Comparison of ENCODE assay signal across 16 cellular contexts in the genomic region with DNA sequence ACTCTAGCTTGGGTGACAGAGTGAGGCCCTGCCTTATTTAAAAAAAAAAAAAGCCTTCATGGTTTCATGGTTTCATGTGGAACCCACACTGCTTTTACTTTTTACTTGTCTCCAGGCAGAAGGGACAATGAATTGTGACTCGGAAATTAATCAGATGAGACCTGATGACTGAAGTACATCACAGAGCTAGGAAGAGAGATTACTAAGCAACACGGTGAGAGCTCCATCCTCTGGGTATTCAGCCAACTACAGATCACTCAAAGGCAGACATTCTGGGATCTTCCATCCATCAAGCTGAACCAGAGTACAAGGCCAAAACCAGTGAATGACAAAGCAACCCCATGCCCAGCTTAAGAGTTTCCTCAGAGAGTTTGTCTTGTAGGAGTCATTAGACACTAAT.
DNase-seq lines count a peak whose midpoint lies in the region; ATAC-seq, FAIRE-seq and TF ChIP-seq lines count a peak whose summit lies in the region.
"Had no signal": no experiment of that assay in that cellular context is flagged by ENCODE, and none has a peak within 500 bp of the region (broad histone marks: within the 10 kb centered on the region; RNA-seq: fewer than 3 reads in every experiment).

No MANE protein-coding gene starts in this region.

- TF ChIP-seq CTCF in brain microvascular endothelial cell (IDR thresholded peaks at IDR 0.05; ENCODE audit: low read depth, low read length, missing control alignments) (peak; percentile 38), HepG2 (CRISPR knock-in tag; IDR thresholded peaks at IDR 0.05) (0 out of 2 replicates have a peak, but pooled peaks have one; percentile 4)

- no peak for FAIRE-seq in HepG2 (lab: Jason Lieb, UNC)

- H3K36me3 ChIP-seq in brain microvascular endothelial cell (replicated peaks): no peaks in the 10 kb centered on the region
- H3K36me3 ChIP-seq in HepG2 (replicated peaks in 1 of 2; ENCODE audit: control insufficient read depth in 1 of 2, insufficient read depth in 2 of 2, low read length in 2 of 2): no peaks in the 10 kb centered on the region
- H3K36me3 ChIP-seq: lower lobe of right lung had no signal

- no peaks in the 10 kb centered on the region for H3K79me2 ChIP-seq in HepG2 (ENCODE audit: insufficient read depth, low read length)

- no peak overlapping the region for H3K9ac ChIP-seq in HepG2 (ENCODE audit: insufficient read depth, low read depth, low read length)

- no peak for TF ChIP-seq POLR2A in HepG2 (IDR thresholded peaks at IDR 0.05; ENCODE audit: insufficient read depth in 1 of 2, low read depth in 2 of 2, low read length in 2 of 2)

- H3K4me2 ChIP-seq in HepG2 (ENCODE audit: low read depth, low read length): no peak overlapping the region

- H4K20me1 ChIP-seq in HepG2 (ENCODE audit: insufficient read depth, low read length): no peaks in the 10 kb centered on the region

- intact Hi-C loops in HepG2 (cut with micrococcal nuclease; ENCODE audit: unreplicated experiment): no loop called here

- ATAC-seq in HepG2: no peak
- no peak for ATAC-seq in GM21381 (IDR thresholded peaks at IDR 0.05; ENCODE audit: unreplicated experiment)
- ATAC-seq: lower lobe of right lung had no signal

- H2AFZ ChIP-seq in HepG2 (ENCODE audit: low read length): no peak overlapping the region

- no peak overlapping the region for H3K27ac ChIP-seq in brain microvascular endothelial cell
- H3K27ac ChIP-seq in HepG2 (ENCODE audit: extremely low read length, insufficient read depth, low read length): no peak overlapping the region
- no peak overlapping the region for H3K27ac ChIP-seq in caudate nucleus (ENCODE audit: low read depth, low read length)
- H3K27ac ChIP-seq: lower lobe of right lung had no signal

- in situ Hi-C loops in Caki2 (cut with HindIII; ENCODE audit: low pct_unique_long_range_greater_than_20kb, low sequenced_read_pairs) (no loop called here), brain microvascular endothelial cell (cut with HindIII; ENCODE audit: low pct_ligation_motif_present, low sequenced_read_pairs) (no loop called here), HepG2 (cut with HindIII; ENCODE audit: extremely low pct_ligation_motif_present, low pct_unique_long_range_greater_than_20kb) (no loop called here)

- CTCF ChIA-PET in HepG2 (lab: Yijun Ruan, JAX; ENCODE audit: low intra/inter-chr PET ratio, low total read pairs): no interaction called here

- TF ChIP-seq RAD21 in Ishikawa (IDR thresholded peaks at IDR 0.05; ENCODE audit: low read depth): peak; percentile 26; the same call in 1 of the 2 replicates
- TF ChIP-seq RAD21 in HepG2 (CRISPR knock-in tag; IDR thresholded peaks at IDR 0.05): no peak

- 0% methylated on average over 2 of the region's 2 CpGs for WGBS in HepG2 (ENCODE audit: low lambda C conversion rate)

- BruUV-seq in HepG2 (replicated peaks; lab: Mats Ljungman, UMichigan): no TSS peak

- POLR2A ChIA-PET in HepG2 (lab: Yijun Ruan, JAX): no interaction called here

- H3K4me3 ChIP-seq in brain microvascular endothelial cell (ENCODE audit: low read depth, low read length) (no peak overlapping the region), HepG2 (replicated peaks in 1 of 3; ENCODE audit: insufficient read depth in 1 of 3, low read depth in 2 of 3, low read length in 3 of 3) (no peak overlapping the region)
- H3K4me3 ChIP-seq: lower lobe of right lung had no signal

- no peaks in the 10 kb centered on the region for H3K27me3 ChIP-seq in brain microvascular endothelial cell (replicated peaks)
- no peaks in the 10 kb centered on the region for H3K27me3 ChIP-seq in HepG2 (ENCODE audit: control insufficient read depth in 1 of 2, insufficient read depth in 2 of 2, low read length in 2 of 2)

- DNase-seq in Caki2 (ENCODE audit: low read depth) (peak; percentile 33), brain microvascular endothelial cell (no peak), HepG2 (ENCODE audit: low spot score) (no peak), DMS 273 (lab: John Stamatoyannopoulos, UW; ENCODE audit: unreplicated experiment) (no peak), caudate nucleus (lab: John Stamatoyannopoulos, UW) (no peak)
- DNase-seq: activated CD4-positive, CD25-positive, alpha-beta regulatory T cell treated with anti-CD3 and anti-CD28 coated beads, Interleukin-2, amount 50 U/mL, for 72 hours; activated CD8-positive, alpha-beta memory T cell treated with anti-CD3 and anti-CD28 coated beads, Interleukin-2, amount 50 U/mL, for 48 hours; activated naive CD4-positive, alpha-beta T cell treated with Interleukin-2 at 50 U/mL for 16 hours; hypothalamus; lower lobe of right lung; NCI-H2029 treated with DMSO at 0.1 percent for 48 hours; NK-92 treated with Interleukin-12 subunit alpha and Interleukin-12 subunit beta, amount 100 ng/mL, for 24 hours; retina; Right ventricle myocardium superior had no signal

- TF ChIP-seq EP300 in Ishikawa (IDR thresholded peaks at IDR 0.05; ENCODE audit: borderline replicate concordance) (no peak), HepG2 (IDR thresholded peaks at IDR 0.05; ENCODE audit: low read depth in 2 of 2, low read length in 2 of 2) (no peak), HepG2 (CRISPR knock-in tag; IDR thresholded peaks at IDR 0.05; ENCODE audit: borderline replicate concordance) (no peak)

- no peaks in the 10 kb centered on the region for H3K9me3 ChIP-seq in HepG2 (ENCODE audit: low read length)
- H3K9me3 ChIP-seq: lower lobe of right lung had no signal

- no peaks in the 10 kb centered on the region for H3K4me1 ChIP-seq in HepG2 (ENCODE audit: insufficient read depth, low read length)
- H3K4me1 ChIP-seq: lower lobe of right lung had no signal

TF ChIP-seq in Ishikawa, 13 proteins besides CTCF, POLR2A, EP300 and RAD21 (continues in another document):
- TF ChIP-seq TEAD4 (IDR thresholded peaks at IDR 0.05) (no peak), MAX (IDR thresholded peaks at IDR 0.05) (no peak), ZBTB7A (IDR thresholded peaks at IDR 0.05; ENCODE audit: low read depth) (no peak), TAF1 (IDR thresholded peaks at IDR 0.05; ENCODE audit: low read depth) (no peak), REST (IDR thresholded peaks at IDR 0.05; ENCODE audit: low read depth) (no peak)

TF ChIP-seq in HepG2, 621 proteins besides CTCF, POLR2A, EP300 and RAD21:
- TF ChIP-seq ATRX (CRISPR knock-in tag; IDR thresholded peaks at IDR 0.05; ENCODE audit: borderline replicate concordance): no peak
- TF ChIP-seq BHLHE40 (IDR thresholded peaks at IDR 0.05; ENCODE audit: low read length): no peak
- TF ChIP-seq JARID2 (CRISPR knock-in tag; IDR thresholded peaks at IDR 0.05; ENCODE audit: insufficient replicate concordance): no peak
- TF ChIP-seq, protein P1, sequence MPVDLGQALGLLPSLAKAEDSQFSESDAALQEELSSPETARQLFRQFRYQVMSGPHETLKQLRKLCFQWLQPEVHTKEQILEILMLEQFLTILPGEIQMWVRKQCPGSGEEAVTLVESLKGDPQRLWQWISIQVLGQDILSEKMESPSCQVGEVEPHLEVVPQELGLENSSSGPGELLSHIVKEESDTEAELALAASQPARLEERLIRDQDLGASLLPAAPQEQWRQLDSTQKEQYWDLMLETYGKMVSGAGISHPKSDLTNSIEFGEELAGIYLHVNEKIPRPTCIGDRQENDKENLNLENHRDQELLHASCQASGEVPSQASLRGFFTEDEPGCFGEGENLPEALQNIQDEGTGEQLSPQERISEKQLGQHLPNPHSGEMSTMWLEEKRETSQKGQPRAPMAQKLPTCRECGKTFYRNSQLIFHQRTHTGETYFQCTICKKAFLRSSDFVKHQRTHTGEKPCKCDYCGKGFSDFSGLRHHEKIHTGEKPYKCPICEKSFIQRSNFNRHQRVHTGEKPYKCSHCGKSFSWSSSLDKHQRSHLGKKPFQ (CRISPR knock-in tag; IDR thresholded peaks at IDR 0.05; ENCODE audit: insufficient replicate concordance): no peak
- TF ChIP-seq ZNF230 (CRISPR knock-in tag; IDR thresholded peaks at IDR 0.05): no peak
- TF ChIP-seq ZMAT3 (CRISPR knock-in tag; conservative IDR thresholded peaks at IDR 0.05): no peak
- no peak for TF ChIP-seq JDP2 (CRISPR knock-in tag; IDR thresholded peaks at IDR 0.05; ENCODE audit: borderline replicate concordance)
- no peak for TF ChIP-seq RFXAP (CRISPR knock-in tag; IDR thresholded peaks at IDR 0.05; ENCODE audit: borderline replicate concordance)
- no peak for TF ChIP-seq ZFY (CRISPR knock-in tag; IDR thresholded peaks at IDR 0.05)
- no peak for TF ChIP-seq GPN1 (CRISPR knock-in tag; IDR thresholded peaks at IDR 0.05; ENCODE audit: borderline replicate concordance)
- no peak for TF ChIP-seq ZNF768 (CRISPR knock-in tag; IDR thresholded peaks at IDR 0.05)
- no peak for TF ChIP-seq ZNF574 (CRISPR knock-in tag; IDR thresholded peaks at IDR 0.05)
- no peak for TF ChIP-seq ZNF839 (CRISPR knock-in tag; IDR thresholded peaks at IDR 0.05; ENCODE audit: borderline replicate concordance)
